In genomic region chr10:49448924-49449323, GRCh38 we compare ENCODE assay signal across 23 cellular contexts. TPM values are rescaled to one million over a fixed set of nuclear protein-coding genes. Genes with fewer than 3 reads are reported as not detected.
"Had no signal": no experiment of that assay in that cellular context is flagged by ENCODE, and none has a peak within 500 bp of the region (broad histone marks: within the 10 kb centered on the region; RNA-seq: fewer than 3 reads in every experiment).

No MANE protein-coding gene starts in this region.

- H3K27ac ChIP-seq: gastrocnemius medialis, parathyroid adenoma, skin epidermis, uterus had no signal

- H3K36me3 ChIP-seq: gastrocnemius medialis, uterus had no signal

- H3K4me1 ChIP-seq: gastrocnemius medialis, parathyroid adenoma, uterus had no signal

- FAIRE-seq: islet of Langerhans had no signal

- H3K9me3 ChIP-seq: gastrocnemius medialis had no signal

- ATAC-seq: gastrocnemius medialis; left ventricle myocardium superior; right cardiac atrium; stimulated activated naive B cell treated with anti-CD40 and anti-IgM and Interleukin-4, amounts not matched to agents 10 μg/mL and 1 μg/mL and 100 μg/mL, for 72 hours; WTC11 had no signal

- H2AFZ ChIP-seq: parathyroid adenoma had no signal

- H3K9ac ChIP-seq: parathyroid adenoma had no signal

- DNase-seq: activated gamma-delta T cell treated with Interleukin-2 at 50 U/mL for 16 hours; activated T-cell treated with anti-CD3 and anti-CD28 coated beads, Interleukin-2, amount 50 U/mL, for 1 hour; cerebellar nuclear complex; gastrocnemius medialis; hypothalamus; left ventricle myocardium superior; right cardiac atrium; stimulated activated CD4-positive, alpha-beta T cell treated with anti-CD3 and anti-CD28 coated beads, Interleukin-15, amount 100 ng/mL, for 24 hours; stimulated activated naive B cell treated with anti-CD40 and anti-IgM and Interleukin-4, amounts not matched to agents 10 μg/mL and 1 μg/mL and 100 μg/mL, for 72 hours; T-helper 9 cell; trophoblast cell; uterus had no signal

- H3K79me2 ChIP-seq: parathyroid adenoma had no signal

- H3K27me3 ChIP-seq: gastrocnemius medialis, uterus had no signal

- H3K4me3 ChIP-seq: gastrocnemius medialis, skin epidermis, uterus had no signal

RNA-seq across cellular contexts. Expression of gene DRGX, which starts 53.0 kb away (rescaled TPM):
- total RNA-seq: epithelial cell of proximal tubule; fibroblast of lung; gastrocnemius medialis; left ventricle myocardium superior; mononuclear cell; myocyte; pulmonary artery endothelial cell; right cardiac atrium; T-helper 1 cell treated with Interleukin-12 subunit alpha and Interleukin-12 subunit beta and Interleukin-4 antibody, amounts not matched to agents 30 ng/mL and 1 ng/mL, for 36 hours; temporal lobe; WTC11 had no signal
- polyA plus RNA-seq: right cardiac atrium had no signal
